In the genomic region with DNA sequence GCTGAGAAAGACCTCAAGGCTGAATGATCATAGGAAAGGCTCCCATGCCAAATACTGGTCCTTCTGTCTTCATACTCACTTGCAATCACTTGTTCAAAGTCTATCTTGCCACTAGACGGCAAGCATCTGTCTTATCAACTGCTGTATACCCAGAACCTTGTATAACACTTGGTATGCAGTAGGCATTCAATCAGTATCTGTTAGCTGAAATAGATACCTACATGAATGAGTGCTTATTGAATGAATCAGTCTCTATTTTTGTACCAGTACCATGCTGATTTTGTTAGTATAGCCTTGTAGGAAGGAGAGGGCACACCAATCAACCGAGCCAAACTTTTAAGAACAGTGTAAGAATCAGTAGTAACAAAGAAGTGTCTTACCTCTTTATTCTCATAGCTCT, we compare ENCODE assay signal across 16 cellular contexts.
DNase-seq lines count a peak whose midpoint lies in the region; ATAC-seq, FAIRE-seq and TF ChIP-seq lines count a peak whose summit lies in the region.
"Had no signal": no experiment of that assay in that cellular context is flagged by ENCODE, and none has a peak within 500 bp of the region (broad histone marks: within the 10 kb centered on the region; RNA-seq: fewer than 3 reads in every experiment).

No MANE protein-coding gene starts in this region.

- 49 to 63% (median 53%) methylated on average over 2 of the region's 2 CpGs for WGBS in heart left ventricle, 4 donors
- 89 to 97% methylated on average over 2 of the region's 2 CpGs for WGBS in sigmoid colon, 2 donors

- TF ChIP-seq POLR2A in heart left ventricle (IDR thresholded peaks at IDR 0.05) (no peak), GM12892 (IDR thresholded peaks at IDR 0.05; ENCODE audit: low read depth, low read length) (no peak), sigmoid colon (IDR thresholded peaks at IDR 0.05) (no peak)

- no peak overlapping the region for H3K4me3 Mint-ChIP-seq in osteocyte (ENCODE audit: unreplicated experiment)

- peak; percentile 54 for FAIRE-seq in GM12892 (lab: Jason Lieb, UNC)
- FAIRE-seq in bronchial epithelial cell (lab: Jason Lieb, UNC) = no peak
- FAIRE-seq: GM19239 had no signal

- H3K27me3 ChIP-seq in heart left ventricle (no peaks in the 10 kb centered on the region), bronchial epithelial cell (ENCODE audit: control insufficient read depth, insufficient read depth, low read length) (no peaks in the 10 kb centered on the region), sigmoid colon (no peaks in the 10 kb centered on the region)
- H3K27me3 ChIP-seq: BLaER1 treated with 17β-estradiol and CSF1 and Interleukin-3, amounts not matched to agents 10 nM and 100 nM had no signal

- H3K36me3 Mint-ChIP-seq in osteocyte (ENCODE audit: unreplicated experiment) = peaks cover 5% of the 10 kb centered on the region

- H3K4me1 ChIP-seq in heart left ventricle (peaks cover 0 to 68% (median 42%) of the 10 kb centered on the region in 12 donors), sigmoid colon (peaks cover 0 to 51% (median 36%) of the 10 kb centered on the region in 4 donors)

- no peaks in the 10 kb centered on the region for H3K9me3 ChIP-seq in heart left ventricle
- H3K9me3 ChIP-seq in sigmoid colon = no peaks in the 10 kb centered on the region

- no peak overlapping the region for H3K27ac Mint-ChIP-seq in osteocyte (ENCODE audit: unreplicated experiment)

- intact Hi-C loops in heart left ventricle (cut with DNase I) = loop anchor here in 2 of 10 donors (5.0 to 10.0 kb wide), 4 partner anchors 64 to 81 kb away; a partner anchor contains a TSS
- intact Hi-C loops in Right ventricle myocardium superior (cut with DNase I) = no loop called here
- intact Hi-C loops in sigmoid colon (cut with DNase I) = no loop called here

- peaks cover 20% of the 10 kb centered on the region for H3K4me1 Mint-ChIP-seq in osteocyte (ENCODE audit: unreplicated experiment)

- TF ChIP-seq CTCF in heart left ventricle (IDR thresholded peaks at IDR 0.05) (no peak), bronchial epithelial cell (IDR thresholded peaks at IDR 0.05; ENCODE audit: insufficient read depth, low read length, severe bottlenecking) (no peak), sigmoid colon (IDR thresholded peaks at IDR 0.05) (no peak), osteocyte (IDR thresholded peaks at IDR 0.05) (no peak)

- H3K9me3 Mint-ChIP-seq in osteocyte (ENCODE audit: unreplicated experiment) = no peaks in the 10 kb centered on the region

- DNase-seq in heart left ventricle = no peak
- no peak for DNase-seq in Right ventricle myocardium superior
- DNase-seq in GM12892 (ENCODE audit: insufficient read length) = no peak
- peak; percentile 16 for DNase-seq in bronchial epithelial cell (ENCODE audit: low read depth)
- no peak for DNase-seq in sigmoid colon
- no peak for DNase-seq in osteocyte (ENCODE audit: extremely low spot score, unreplicated experiment)
- DNase-seq: DMS153, NCI-H1417, NCI-H1930, NCI-H69, SIG-M5 had no signal

- ATAC-seq in heart left ventricle (peak; percentile 20 to 62 (median 48)), Right ventricle myocardium superior (ENCODE audit: poor library complexity) (no peak), GM21737 (IDR thresholded peaks at IDR 0.05; ENCODE audit: unreplicated experiment) (no peak), HG03565 (IDR thresholded peaks at IDR 0.05; ENCODE audit: unreplicated experiment) (no peak)
- ATAC-seq: HCT116 had no signal

- TF ChIP-seq EP300 in sigmoid colon (IDR thresholded peaks at IDR 0.05) = no peak

- H3K27ac ChIP-seq in heart left ventricle (peak overlapping the region in 11 of 12 donors; percentile 10 to 90 (median 81)), sigmoid colon (peak overlapping the region in 3 of 4 donors; percentile 22 to 92 (median 81))
- H3K27ac ChIP-seq: BLaER1 treated with 17β-estradiol and CSF1 and Interleukin-3, amounts not matched to agents 10 nM and 100 nM had no signal

- no peak overlapping the region for H3K4me3 ChIP-seq in heart left ventricle
- H3K4me3 ChIP-seq in bronchial epithelial cell (ENCODE audit: low read depth, low read length) = no peak overlapping the region
- no peak overlapping the region for H3K4me3 ChIP-seq in sigmoid colon
- H3K4me3 ChIP-seq: BLaER1 treated with 17β-estradiol and CSF1 and Interleukin-3, amounts not matched to agents 10 nM and 100 nM had no signal

- H3K36me3 ChIP-seq in heart left ventricle (peaks cover 0 to 56% (median 33%) of the 10 kb centered on the region in 9 donors), bronchial epithelial cell (ENCODE audit: control insufficient read depth, insufficient read depth, low read length) (peaks cover 3% of the 10 kb centered on the region), sigmoid colon (peaks cover 5 to 53% (median 15%) of the 10 kb centered on the region in 4 donors)

- no peaks in the 10 kb centered on the region for H3K27me3 Mint-ChIP-seq in osteocyte (ENCODE audit: unreplicated experiment)

Comparison
In these comparisons a context has a peak if more than half of its experiments do, and no peak if none do; other contexts are left out.
1. ATAC-seq: peak in heart left ventricle (4 of 4); none in Right ventricle myocardium superior (single experiment), GM21737 (single experiment) and HG03565 (single experiment).